19 cellular contexts compared by ENCODE assay signal in the genomic region with DNA sequence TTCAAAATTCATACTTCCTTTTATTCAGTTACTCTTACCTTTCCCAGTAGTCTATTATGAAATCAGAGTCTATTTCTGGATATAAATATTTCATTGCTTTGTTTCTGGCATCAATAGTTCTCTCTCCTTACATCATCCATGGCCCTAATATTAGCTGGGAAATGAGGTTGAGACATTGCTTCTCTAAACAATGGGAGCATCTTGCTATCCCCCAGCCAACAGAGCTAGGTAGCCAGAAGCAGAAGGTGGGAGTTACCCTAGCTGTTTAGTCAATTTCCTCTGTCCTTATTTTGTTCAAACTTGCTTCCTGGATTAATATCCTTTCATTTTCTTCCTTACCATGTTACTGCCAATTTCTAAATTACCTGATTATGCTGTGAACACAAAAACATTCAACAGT.
DNase-seq lines count a peak whose midpoint lies in the region; ATAC-seq, FAIRE-seq and TF ChIP-seq lines count a peak whose summit lies in the region.
"Had no signal": no experiment of that assay in that cellular context is flagged by ENCODE, and none has a peak within 500 bp of the region (broad histone marks: within the 10 kb centered on the region; RNA-seq: fewer than 3 reads in every experiment).

No MANE protein-coding gene starts in this region.

- H3F3A ChIP-seq in Loucy (ENCODE audit: low read depth) = no peaks in the 10 kb centered on the region

- intact Hi-C loops in GM12878 (cut with micrococcal nuclease; ENCODE audit: unreplicated experiment) = no loop called here

- DNase-seq in DMS53 (lab: John Stamatoyannopoulos, UW) (peak; percentile 49), DMS53 treated with DMSO at 0.1 percent for 48 hours (lab: John Stamatoyannopoulos, UW; ENCODE audit: unreplicated experiment) (no peak), GM12878 (ENCODE audit: low read depth, low spot score) (no peak), left kidney (ENCODE audit: low read depth, low spot score) (peak; percentile 1), osteoblast (ENCODE audit: insufficient read length, low spot score, missing footprints) (no peak)
- DNase-seq in stimulated activated CD4-positive, alpha-beta T cell treated with anti-CD3 and anti-CD28 coated beads, Interleukin-15, amount 100 ng/mL, for 24 hours = no peak
- DNase-seq: 8988T, Kasumi-1, NCI-H1092 treated with DMSO at 0.1 percent for 48 hours, NCI-H187, NCI-H2171 treated with DMSO at 0.1 percent for 48 hours, NCI-H446, NCI-H526 treated with DMSO at 0.1 percent for 48 hours, PC-3, RPMI8226 had no signal

- no peak overlapping the region for H3K4me3 ChIP-seq in Loucy (ENCODE audit: low read length, poor library complexity, severe bottlenecking)
- H3K4me3 ChIP-seq in GM12878 = no peak overlapping the region
- H3K4me3 ChIP-seq in osteoblast (ENCODE audit: insufficient read depth, low read length) = no peak overlapping the region

- ATAC-seq in GM12878 (peak; percentile 32; the same call in 1 of the 3 replicates), HG03039 (IDR thresholded peaks at IDR 0.05; ENCODE audit: unreplicated experiment) (no peak)
- ATAC-seq: PC-3 had no signal

- H4K20me1 ChIP-seq in Loucy (ENCODE audit: insufficient read depth, low read length, poor library complexity, severe bottlenecking) = no peaks in the 10 kb centered on the region
- H4K20me1 ChIP-seq in GM12878 (ENCODE audit: control insufficient read depth, insufficient read depth) = no peaks in the 10 kb centered on the region
- no peaks in the 10 kb centered on the region for H4K20me1 ChIP-seq in osteoblast (ENCODE audit: insufficient read depth, low read length)

- no peaks in the 10 kb centered on the region for H3K9me2 ChIP-seq in Loucy (replicated peaks; ENCODE audit: low read depth, low read length)

- CTCF ChIA-PET in GM12878 (lab: Yijun Ruan, JAX) = no interaction called here

- H3K4me2 ChIP-seq in Loucy (ENCODE audit: low read depth, low read length, poor library complexity, severe bottlenecking) (no peak overlapping the region), GM12878 (ENCODE audit: control insufficient read depth, insufficient read depth) (no peak overlapping the region), osteoblast (ENCODE audit: insufficient read depth, low read length) (no peak overlapping the region)

- no peaks in the 10 kb centered on the region for H3K36me3 ChIP-seq in Loucy (ENCODE audit: insufficient read depth, low read length)
- no peaks in the 10 kb centered on the region for H3K36me3 ChIP-seq in GM12878 (ENCODE audit: control insufficient read depth in 2 of 2, insufficient read depth in 2 of 2, low read length in 1 of 2)
- no peaks in the 10 kb centered on the region for H3K36me3 ChIP-seq in osteoblast (ENCODE audit: insufficient read depth, low read length)

- no peaks in the 10 kb centered on the region for H3K79me2 ChIP-seq in Loucy (ENCODE audit: insufficient read depth, low read length)
- no peaks in the 10 kb centered on the region for H3K79me2 ChIP-seq in GM12878 (ENCODE audit: control insufficient read depth, insufficient read depth, low read length)
- no peaks in the 10 kb centered on the region for H3K79me2 ChIP-seq in osteoblast (ENCODE audit: insufficient read depth, low read length)

- no peak for FAIRE-seq in GM12878 (lab: Jason Lieb, UNC)
- FAIRE-seq: GM12892, H1 had no signal

- no peak for TF ChIP-seq CTCF in Loucy (conservative IDR thresholded peaks at IDR 0.05; ENCODE audit: low read length)
- no peak for TF ChIP-seq CTCF in GM12878 (IDR thresholded peaks at IDR 0.05 in 2 of 3, conservative IDR thresholded peaks at IDR 0.05 in 1 of 3; ENCODE audit: control insufficient read depth in 2 of 3, extremely low read depth in 1 of 3, insufficient read depth in 1 of 3, low read depth in 3 of 3, low read length in 3 of 3)
- TF ChIP-seq CTCF in osteoblast (IDR thresholded peaks at IDR 0.05; ENCODE audit: extremely low read depth, low read depth, low read length) = no peak

- no peak for TF ChIP-seq EP300 in GM12878 (IDR thresholded peaks at IDR 0.05; ENCODE audit: borderline replicate concordance in 1 of 2, control insufficient read depth in 1 of 2, low read depth in 2 of 2, low read length in 2 of 2)

- no peak overlapping the region for H3K9ac ChIP-seq in Loucy (ENCODE audit: low read depth, low read length, poor library complexity, severe bottlenecking)
- H3K9ac ChIP-seq in GM12878 (ENCODE audit: control insufficient read depth, insufficient read depth, low read length) = no peak overlapping the region

- H3K9me3 ChIP-seq in Loucy (ENCODE audit: insufficient read depth, low read depth, low read length) (no peaks in the 10 kb centered on the region), GM12878 (replicated peaks; ENCODE audit: control insufficient read depth, insufficient read depth, low read length) (no peaks in the 10 kb centered on the region), osteoblast (ENCODE audit: low read depth, low read length) (peaks cover 2% of the 10 kb centered on the region)

- TF ChIP-seq POLR2A in GM12878 (IDR thresholded peaks at IDR 0.05; ENCODE audit: low read depth, low read length) = no peak

- TF ChIP-seq RAD21 in GM12878 (IDR thresholded peaks at IDR 0.05; ENCODE audit: insufficient read depth, low read depth, low read length) = no peak

- H3K27ac ChIP-seq in GM12878 (ENCODE audit: control insufficient read depth, insufficient read depth) (no peak overlapping the region), osteoblast (ENCODE audit: low read depth, low read length) (no peak overlapping the region)

- in situ Hi-C loops in GM12878 (cut with MboI) = no loop called here

- SMC1A ChIA-PET in GM12878 (lab: Charles Lee; ENCODE audit: uncharacterized antibody, unreplicated experiment) = interaction anchor here (0.8 to 3.1 kb wide), 7 partner anchors 9 to 78 kb away, joined by 3 to 28 read pairs (median 5); no protein-coding TSS in a partner anchor

- POLR2A ChIA-PET in GM12878 (lab: Charles Lee) = interaction anchor here (0.6 to 1.4 kb wide), 3 partner anchors 12 to 608 kb away, joined by 3 read pairs; no protein-coding TSS in a partner anchor

- no peaks in the 10 kb centered on the region for H3K4me1 ChIP-seq in Loucy (ENCODE audit: insufficient read depth, low read length, poor library complexity, severe bottlenecking)
- no peaks in the 10 kb centered on the region for H3K4me1 ChIP-seq in GM12878 (ENCODE audit: control insufficient read depth, insufficient read depth, low read length)
- no peaks in the 10 kb centered on the region for H3K4me1 ChIP-seq in osteoblast (ENCODE audit: insufficient read depth, low read length)

- H2AFZ ChIP-seq in Loucy (ENCODE audit: low read length) = peak overlapping the region; percentile 45; the same call in 1 of the 2 replicates
- no peak overlapping the region for H2AFZ ChIP-seq in GM12878 (ENCODE audit: control insufficient read depth, low read depth, low read length)
- no peak overlapping the region for H2AFZ ChIP-seq in osteoblast (ENCODE audit: low read length)

- H3K27me3 ChIP-seq in Loucy (ENCODE audit: insufficient read depth, low read length, poor library complexity, severe bottlenecking) (no peaks in the 10 kb centered on the region), GM12878 (replicated peaks in 1 of 2; ENCODE audit: control insufficient read depth in 2 of 2, insufficient read depth in 2 of 2, low read length in 1 of 2) (no peaks in the 10 kb centered on the region), osteoblast (ENCODE audit: insufficient read depth, low read length) (no peaks in the 10 kb centered on the region)

- RAD21 ChIA-PET in GM12878 (lab: Charles Lee; ENCODE audit: unreplicated experiment) = interaction anchor here (0.7 to 2.1 kb wide), 5 partner anchors 11 to 83 kb away, joined by 3 to 14 read pairs (median 4); no protein-coding TSS in a partner anchor

- no TSS peak for BruUV-seq in GM12878 (replicated peaks; lab: Mats Ljungman, UMichigan)

TF ChIP-seq in GM12878, 131 proteins besides CTCF, POLR2A, EP300 and RAD21:
- TF ChIP-seq, protein P1, sequence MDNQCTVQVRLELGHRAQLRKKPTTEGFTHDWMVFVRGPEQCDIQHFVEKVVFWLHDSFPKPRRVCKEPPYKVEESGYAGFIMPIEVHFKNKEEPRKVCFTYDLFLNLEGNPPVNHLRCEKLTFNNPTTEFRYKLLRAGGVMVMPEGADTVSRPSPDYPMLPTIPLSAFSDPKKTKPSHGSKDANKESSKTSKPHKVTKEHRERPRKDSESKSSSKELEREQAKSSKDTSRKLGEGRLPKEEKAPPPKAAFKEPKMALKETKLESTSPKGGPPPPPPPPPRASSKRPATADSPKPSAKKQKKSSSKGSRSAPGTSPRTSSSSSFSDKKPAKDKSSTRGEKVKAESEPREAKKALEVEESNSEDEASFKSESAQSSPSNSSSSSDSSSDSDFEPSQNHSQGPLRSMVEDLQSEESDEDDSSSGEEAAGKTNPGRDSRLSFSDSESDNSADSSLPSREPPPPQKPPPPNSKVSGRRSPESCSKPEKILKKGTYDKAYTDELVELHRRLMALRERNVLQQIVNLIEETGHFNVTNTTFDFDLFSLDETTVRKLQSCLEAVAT (IDR thresholded peaks at IDR 0.05) = no peak
- TF ChIP-seq BCL11A (IDR thresholded peaks at IDR 0.05; ENCODE audit: low read depth, low read length) = no peak
- no peak for TF ChIP-seq CBX3 (IDR thresholded peaks at IDR 0.05; ENCODE audit: borderline replicate concordance, low read depth)
- no peak for TF ChIP-seq SRF (IDR thresholded peaks at IDR 0.05; ENCODE audit: low read depth in 2 of 2, low read length in 2 of 2)
- TF ChIP-seq, protein P2, sequence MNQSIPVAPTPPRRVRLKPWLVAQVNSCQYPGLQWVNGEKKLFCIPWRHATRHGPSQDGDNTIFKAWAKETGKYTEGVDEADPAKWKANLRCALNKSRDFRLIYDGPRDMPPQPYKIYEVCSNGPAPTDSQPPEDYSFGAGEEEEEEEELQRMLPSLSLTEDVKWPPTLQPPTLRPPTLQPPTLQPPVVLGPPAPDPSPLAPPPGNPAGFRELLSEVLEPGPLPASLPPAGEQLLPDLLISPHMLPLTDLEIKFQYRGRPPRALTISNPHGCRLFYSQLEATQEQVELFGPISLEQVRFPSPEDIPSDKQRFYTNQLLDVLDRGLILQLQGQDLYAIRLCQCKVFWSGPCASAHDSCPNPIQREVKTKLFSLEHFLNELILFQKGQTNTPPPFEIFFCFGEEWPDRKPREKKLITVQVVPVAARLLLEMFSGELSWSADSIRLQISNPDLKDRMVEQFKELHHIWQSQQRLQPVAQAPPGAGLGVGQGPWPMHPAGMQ (IDR thresholded peaks at IDR 0.05; ENCODE audit: borderline replicate concordance) = no peak

Comparison
In these comparisons a context has a peak if more than half of its experiments do, and no peak if none do; other contexts are left out.
1. DNase-seq: peak in DMS53 (single experiment) and left kidney (single experiment); none in DMS53 treated with DMSO at 0.1 percent for 48 hours (single experiment), GM12878 (single experiment), stimulated activated CD4-positive, alpha-beta T cell treated with anti-CD3 and anti-CD28 coated beads, Interleukin-15, amount 100 ng/mL, for 24 hours (single experiment) and osteoblast (single experiment).